Comparison of ENCODE assay signal across 21 cellular contexts in genomic region chr4:120750152-120750525, GRCh38.
"Had no signal": no experiment of that assay in that cellular context is flagged by ENCODE, and none has a peak within 500 bp of the region (broad histone marks: within the 10 kb centered on the region; RNA-seq: fewer than 3 reads in every experiment).

No MANE protein-coding gene starts in this region.

- H2AFZ ChIP-seq: hepatocyte had no signal

- H3K4me1 Mint-ChIP-seq: memory B cell, natural killer cell had no signal

- H3K9me3 ChIP-seq: ovary, vagina had no signal

- H3K4me3 ChIP-seq: esophagus squamous epithelium, gastroesophageal sphincter, hepatocyte, left ventricle myocardium inferior, lower lobe of right lung, ovary, right atrium auricular region, upper lobe of left lung, vagina had no signal

- H3K27ac ChIP-seq: gastroesophageal sphincter, hepatocyte, left ventricle myocardium inferior, lower lobe of right lung, ovary, right atrium auricular region, upper lobe of left lung, vagina had no signal

- H3K36me3 ChIP-seq: lower lobe of right lung, ovary, right atrium auricular region, vagina had no signal

- H3K27ac Mint-ChIP-seq: dendritic cell treated with granulocyte-macrophage colony-stimulating factor and Interleukin-4, amounts not matched to agents 40 ng/mL and 50 ng/mL, for 4 days; effector memory CD8-positive, alpha-beta T cell; memory B cell; mesothelial cell of epicardium; natural killer cell had no signal

- H3K27me3 Mint-ChIP-seq: dendritic cell treated with granulocyte-macrophage colony-stimulating factor and Interleukin-4, amounts not matched to agents 40 ng/mL and 50 ng/mL, for 4 days; effector memory CD8-positive, alpha-beta T cell; memory B cell had no signal

- DNase-seq: effector memory CD8-positive, alpha-beta T cell; esophagus squamous epithelium; foreskin fibroblast; kidney; left cardiac atrium; left ventricle myocardium inferior; lower lobe of right lung; natural killer cell; ovary; small intestine; stimulated activated CD4-positive, alpha-beta T cell treated with anti-CD3 and anti-CD28 coated beads, Interleukin-12 subunit alpha, Interleukin-12 subunit beta, amount 100 ng/mL, for 4 hours; stimulated activated naive CD4-positive, alpha-beta T cell treated with Interleukin-2 at 50 U/mL for 16 hours; upper lobe of left lung had no signal

- H3K36me3 Mint-ChIP-seq: memory B cell, natural killer cell had no signal

- H3K27me3 ChIP-seq: esophagus squamous epithelium, gastroesophageal sphincter, hepatocyte, ovary, right atrium auricular region, upper lobe of left lung, vagina had no signal

- H3K4me3 Mint-ChIP-seq: dendritic cell treated with granulocyte-macrophage colony-stimulating factor and Interleukin-4, amounts not matched to agents 40 ng/mL and 50 ng/mL, for 4 days; effector memory CD8-positive, alpha-beta T cell; memory B cell; mesothelial cell of epicardium; natural killer cell; neural crest cell had no signal

- ATAC-seq: gastroesophageal sphincter, left cardiac atrium, natural killer cell had no signal

- H3K4me2 ChIP-seq: hepatocyte had no signal

- H3K4me1 ChIP-seq: esophagus squamous epithelium, gastroesophageal sphincter, lower lobe of right lung, right atrium auricular region, vagina had no signal

- H3K79me2 ChIP-seq: hepatocyte had no signal
